In genomic region chr15:71335591-71335990, GRCh38 we compare ENCODE assay signal across 17 cellular contexts.
"Had no signal": no experiment of that assay in that cellular context is flagged by ENCODE, and none has a peak within 500 bp of the region (broad histone marks: within the 10 kb centered on the region; RNA-seq: fewer than 3 reads in every experiment).

No MANE protein-coding gene starts in this region.

- ATAC-seq: foreskin keratinocyte; heart left ventricle; left cardiac atrium; naive thymus-derived CD4-positive, alpha-beta T cell; stimulated activated memory B cell treated with anti-CD40 and anti-IgM and Interleukin-4, amounts not matched to agents 10 μg/mL and 1 μg/mL and 100 μg/mL, for 72 hours had no signal

- DNase-seq: activated CD4-positive, alpha-beta T cell treated with anti-CD3 and anti-CD28 coated beads, Interleukin-2, amount 50 U/mL, for 48 hours; activated naive CD4-positive, alpha-beta T cell treated with anti-CD3 and anti-CD28 coated beads, Interleukin-2, amount 10 ng/mL, durations not matched to agents 7 days and 5 days; activated T-cell treated with anti-CD3 and anti-CD28 coated beads, Interleukin-2, amount 50 U/mL, for 1 hour; caudate nucleus; colonic mucosa; foreskin keratinocyte; heart left ventricle; immature natural killer cell; left cardiac atrium; naive thymus-derived CD4-positive, alpha-beta T cell; stimulated activated CD4-positive, alpha-beta T cell treated with anti-CD3 and anti-CD28 coated beads, Interleukin-2, amount 100 ng/mL, for 48 hours had no signal

- H3K4me1 ChIP-seq: colonic mucosa had no signal

- H3K27me3 ChIP-seq: colonic mucosa, esophagus muscularis mucosa, foreskin keratinocyte, heart left ventricle, tibial nerve had no signal

- H3K36me3 ChIP-seq: colonic mucosa, esophagus muscularis mucosa, neutrophil, tibial nerve, WERI-Rb-1 had no signal

- H3K9me3 ChIP-seq: colonic mucosa, esophagus muscularis mucosa, heart left ventricle, neutrophil, tibial nerve had no signal

- H3K4me3 ChIP-seq: colonic mucosa, esophagus muscularis mucosa, heart left ventricle, SK-N-MC, tibial nerve had no signal

- H3K27ac ChIP-seq: colonic mucosa, esophagus muscularis mucosa, foreskin keratinocyte, neutrophil, SK-N-MC, tibial nerve, WERI-Rb-1 had no signal
